ENCODE assay signal across 8 cellular contexts in genomic region chr7:114922652-114923402, GRCh38. TPM values are rescaled to one million over a fixed set of nuclear protein-coding genes. Genes with fewer than 3 reads are reported as not detected.
DNase-seq lines count a peak whose midpoint lies in the region; ATAC-seq and TF ChIP-seq lines count a peak whose summit lies in the region.

No MANE protein-coding gene starts in this region.

- H3K27ac Mint-ChIP-seq in dendritic cell treated with granulocyte-macrophage colony-stimulating factor and Interleukin-4, amounts not matched to agents 40 ng/mL and 50 ng/mL, for 4 days: peak overlapping the region; percentile 99

- H3K36me3 Mint-ChIP-seq in dendritic cell treated with granulocyte-macrophage colony-stimulating factor and Interleukin-4, amounts not matched to agents 40 ng/mL and 50 ng/mL, for 4 days (ENCODE audit: low read depth): peaks cover 14% of the 10 kb centered on the region

- peak overlapping the region; percentile 86 for H3K4me3 ChIP-seq in lower lobe of right lung

- peak overlapping the region; percentile 89 for H3K27ac ChIP-seq in lower lobe of right lung

- TF ChIP-seq CTCF in lower lobe of right lung (IDR thresholded peaks at IDR 0.05): no peak

- H3K27me3 Mint-ChIP-seq in dendritic cell treated with granulocyte-macrophage colony-stimulating factor and Interleukin-4, amounts not matched to agents 40 ng/mL and 50 ng/mL, for 4 days: no peaks in the 10 kb centered on the region

- no peaks in the 10 kb centered on the region for H3K9me3 Mint-ChIP-seq in dendritic cell treated with granulocyte-macrophage colony-stimulating factor and Interleukin-4, amounts not matched to agents 40 ng/mL and 50 ng/mL, for 4 days

- no peaks in the 10 kb centered on the region for H3K9me3 ChIP-seq in lower lobe of right lung

- H3K4me1 ChIP-seq in lower lobe of right lung: peaks cover 41% of the 10 kb centered on the region

- no peaks in the 10 kb centered on the region for H3K36me3 ChIP-seq in lower lobe of right lung

- H3K4me1 Mint-ChIP-seq in dendritic cell treated with granulocyte-macrophage colony-stimulating factor and Interleukin-4, amounts not matched to agents 40 ng/mL and 50 ng/mL, for 4 days (ENCODE audit: low read depth): peaks cover 11% of the 10 kb centered on the region

- DNase-seq in Daoy (ENCODE audit: low read depth): peak; percentile 84
- DNase-seq in HuH-7.5 (ENCODE audit: low spot score): peak; percentile 39
- DNase-seq in lower lobe of right lung: peak; percentile 65
- peak; percentile 24 to 29 for DNase-seq in stimulated activated CD8-positive, alpha-beta memory T cell treated with anti-CD3 and anti-CD28 coated beads, Interleukin-15, amount 100 ng/mL, for 4 hours (ENCODE audit: low read depth in 2 of 2)
- DNase-seq in OCI-M1 (lab: John Stamatoyannopoulos, UW): no peak

- H3K4me3 Mint-ChIP-seq in dendritic cell treated with granulocyte-macrophage colony-stimulating factor and Interleukin-4, amounts not matched to agents 40 ng/mL and 50 ng/mL, for 4 days: peak overlapping the region; percentile 100

- intact Hi-C loops in dendritic cell treated with granulocyte-macrophage colony-stimulating factor and Interleukin-4, amounts not matched to agents 40 ng/mL and 50 ng/mL, for 4 days (cut with micrococcal nuclease): loop anchor here (5.0 kb wide), 1 partner anchor 34 kb away; no protein-coding TSS in a partner anchor
- intact Hi-C loops in lower lobe of right lung (cut with DNase I): no loop called here

- ATAC-seq in GM21529 (IDR thresholded peaks at IDR 0.05; ENCODE audit: unreplicated experiment) (peak; percentile 23), lower lobe of right lung (peak; percentile 81 to 86)
- ATAC-seq in activated CD4-positive, CD25-positive, alpha-beta regulatory T cell treated with anti-CD3 and anti-CD28 coated beads, Interleukin-2, amount 50 U/mL, for 24 hours: peak; percentile 30 to 36

- H3K27me3 ChIP-seq in lower lobe of right lung (ENCODE audit: low read depth): no peaks in the 10 kb centered on the region

RNA-seq across cellular contexts. Expression of gene MDFIC, which starts 0.9 kb away (rescaled TPM):
- total RNA-seq in Daoy (2014; rRNA removed; shearing (Covaris generic)): 45.0 and 45.9 TPM in 2 replicates
- total RNA-seq in lower lobe of right lung: 46.3 TPM

Comparison
In these comparisons a context has a peak if more than half of its experiments do, and no peak if none do; other contexts are left out.
1. ATAC-seq: peak in every context shown above with its lines; median percentile 84 in lower lobe of right lung; 33 in activated CD4-positive, CD25-positive, alpha-beta regulatory T cell treated with anti-CD3 and anti-CD28 coated beads, Interleukin-2, amount 50 U/mL, for 24 hours; 23 in GM21529.